1 cellular context compared by ENCODE assay signal in the genomic region with DNA sequence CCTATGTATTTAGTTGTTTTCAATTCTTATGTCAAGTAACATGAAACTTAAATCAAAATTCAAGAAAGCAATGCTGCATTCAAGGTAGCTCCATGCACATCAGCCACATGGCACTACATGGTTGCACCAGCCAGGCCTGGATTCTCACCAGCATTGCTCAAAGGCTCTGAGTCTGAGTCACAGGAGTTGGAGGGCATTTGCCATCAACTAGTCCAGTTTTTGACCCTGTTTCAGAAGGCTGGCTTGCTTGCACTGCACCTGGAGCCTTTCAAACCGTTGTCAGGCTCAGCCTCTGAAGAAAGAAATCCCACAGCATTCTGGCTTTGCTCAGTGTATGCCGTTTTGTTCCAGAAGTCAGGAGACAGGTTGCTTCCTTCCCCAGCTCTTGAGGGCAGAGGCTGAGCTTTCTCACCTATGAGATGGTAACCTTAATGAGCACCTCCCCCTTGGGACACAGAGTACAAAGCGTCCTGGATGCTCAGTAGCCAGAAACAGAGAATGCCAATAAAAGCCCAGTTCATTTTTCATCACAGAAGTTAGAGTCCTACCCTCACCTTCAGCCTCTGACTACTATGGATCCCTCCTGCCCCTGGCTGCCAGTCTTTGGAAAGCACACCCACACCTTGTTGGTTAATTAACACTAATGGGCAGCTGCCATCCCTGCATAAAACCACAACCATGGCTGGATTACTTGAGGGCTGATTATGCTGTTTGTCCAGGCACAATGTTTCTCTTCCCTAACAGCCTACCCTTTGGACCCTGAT.
TF ChIP-seq lines count a peak whose summit lies in the region.

No MANE protein-coding gene starts in this region.

TF ChIP-seq in WTC11, 78 proteins besides CTCF, POLR2A, EP300 and RAD21 (continued from another document):
- TF ChIP-seq, protein P1, sequence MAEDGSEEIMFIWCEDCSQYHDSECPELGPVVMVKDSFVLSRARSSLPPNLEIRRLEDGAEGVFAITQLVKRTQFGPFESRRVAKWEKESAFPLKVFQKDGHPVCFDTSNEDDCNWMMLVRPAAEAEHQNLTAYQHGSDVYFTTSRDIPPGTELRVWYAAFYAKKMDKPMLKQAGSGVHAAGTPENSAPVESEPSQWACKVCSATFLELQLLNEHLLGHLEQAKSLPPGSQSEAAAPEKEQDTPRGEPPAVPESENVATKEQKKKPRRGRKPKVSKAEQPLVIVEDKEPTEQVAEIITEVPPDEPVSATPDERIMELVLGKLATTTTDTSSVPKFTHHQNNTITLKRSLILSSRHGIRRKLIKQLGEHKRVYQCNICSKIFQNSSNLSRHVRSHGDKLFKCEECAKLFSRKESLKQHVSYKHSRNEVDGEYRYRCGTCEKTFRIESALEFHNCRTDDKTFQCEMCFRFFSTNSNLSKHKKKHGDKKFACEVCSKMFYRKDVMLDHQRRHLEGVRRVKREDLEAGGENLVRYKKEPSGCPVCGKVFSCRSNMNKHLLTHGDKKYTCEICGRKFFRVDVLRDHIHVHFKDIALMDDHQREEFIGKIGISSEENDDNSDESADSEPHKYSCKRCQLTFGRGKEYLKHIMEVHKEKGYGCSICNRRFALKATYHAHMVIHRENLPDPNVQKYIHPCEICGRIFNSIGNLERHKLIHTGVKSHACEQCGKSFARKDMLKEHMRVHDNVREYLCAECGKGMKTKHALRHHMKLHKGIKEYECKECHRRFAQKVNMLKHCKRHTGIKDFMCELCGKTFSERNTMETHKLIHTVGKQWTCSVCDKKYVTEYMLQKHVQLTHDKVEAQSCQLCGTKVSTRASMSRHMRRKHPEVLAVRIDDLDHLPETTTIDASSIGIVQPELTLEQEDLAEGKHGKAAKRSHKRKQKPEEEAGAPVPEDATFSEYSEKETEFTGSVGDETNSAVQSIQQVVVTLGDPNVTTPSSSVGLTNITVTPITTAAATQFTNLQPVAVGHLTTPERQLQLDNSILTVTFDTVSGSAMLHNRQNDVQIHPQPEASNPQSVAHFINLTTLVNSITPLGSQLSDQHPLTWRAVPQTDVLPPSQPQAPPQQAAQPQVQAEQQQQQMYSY (CRISPR knock-in tag; IDR thresholded peaks at IDR 0.05), result no peak
- TF ChIP-seq, protein P2, sequence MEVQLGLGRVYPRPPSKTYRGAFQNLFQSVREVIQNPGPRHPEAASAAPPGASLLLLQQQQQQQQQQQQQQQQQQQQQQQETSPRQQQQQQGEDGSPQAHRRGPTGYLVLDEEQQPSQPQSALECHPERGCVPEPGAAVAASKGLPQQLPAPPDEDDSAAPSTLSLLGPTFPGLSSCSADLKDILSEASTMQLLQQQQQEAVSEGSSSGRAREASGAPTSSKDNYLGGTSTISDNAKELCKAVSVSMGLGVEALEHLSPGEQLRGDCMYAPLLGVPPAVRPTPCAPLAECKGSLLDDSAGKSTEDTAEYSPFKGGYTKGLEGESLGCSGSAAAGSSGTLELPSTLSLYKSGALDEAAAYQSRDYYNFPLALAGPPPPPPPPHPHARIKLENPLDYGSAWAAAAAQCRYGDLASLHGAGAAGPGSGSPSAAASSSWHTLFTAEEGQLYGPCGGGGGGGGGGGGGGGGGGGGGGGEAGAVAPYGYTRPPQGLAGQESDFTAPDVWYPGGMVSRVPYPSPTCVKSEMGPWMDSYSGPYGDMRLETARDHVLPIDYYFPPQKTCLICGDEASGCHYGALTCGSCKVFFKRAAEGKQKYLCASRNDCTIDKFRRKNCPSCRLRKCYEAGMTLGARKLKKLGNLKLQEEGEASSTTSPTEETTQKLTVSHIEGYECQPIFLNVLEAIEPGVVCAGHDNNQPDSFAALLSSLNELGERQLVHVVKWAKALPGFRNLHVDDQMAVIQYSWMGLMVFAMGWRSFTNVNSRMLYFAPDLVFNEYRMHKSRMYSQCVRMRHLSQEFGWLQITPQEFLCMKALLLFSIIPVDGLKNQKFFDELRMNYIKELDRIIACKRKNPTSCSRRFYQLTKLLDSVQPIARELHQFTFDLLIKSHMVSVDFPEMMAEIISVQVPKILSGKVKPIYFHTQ (CRISPR knock-in tag; IDR thresholded peaks at IDR 0.05), result no peak
- TF ChIP-seq NFE2L1 (CRISPR knock-in tag; IDR thresholded peaks at IDR 0.05), result no peak
- no peak for TF ChIP-seq TEAD1 (CRISPR knock-in tag; IDR thresholded peaks at IDR 0.05)
- no peak for TF ChIP-seq NR1H2 (CRISPR knock-in tag; IDR thresholded peaks at IDR 0.05)
- TF ChIP-seq, protein P3, sequence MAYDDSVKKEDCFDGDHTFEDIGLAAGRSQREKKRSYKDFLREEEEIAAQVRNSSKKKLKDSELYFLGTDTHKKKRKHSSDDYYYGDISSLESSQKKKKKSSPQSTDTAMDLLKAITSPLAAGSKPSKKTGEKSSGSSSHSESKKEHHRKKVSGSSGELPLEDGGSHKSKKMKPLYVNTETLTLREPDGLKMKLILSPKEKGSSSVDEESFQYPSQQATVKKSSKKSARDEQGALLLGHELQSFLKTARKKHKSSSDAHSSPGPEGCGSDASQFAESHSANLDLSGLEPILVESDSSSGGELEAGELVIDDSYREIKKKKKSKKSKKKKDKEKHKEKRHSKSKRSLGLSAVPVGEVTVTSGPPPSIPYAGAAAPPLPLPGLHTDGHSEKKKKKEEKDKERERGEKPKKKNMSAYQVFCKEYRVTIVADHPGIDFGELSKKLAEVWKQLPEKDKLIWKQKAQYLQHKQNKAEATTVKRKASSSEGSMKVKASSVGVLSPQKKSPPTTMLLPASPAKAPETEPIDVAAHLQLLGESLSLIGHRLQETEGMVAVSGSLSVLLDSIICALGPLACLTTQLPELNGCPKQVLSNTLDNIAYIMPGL (CRISPR knock-in tag; IDR thresholded peaks at IDR 0.05), result no peak
- no peak for TF ChIP-seq FOXJ3 (CRISPR knock-in tag; IDR thresholded peaks at IDR 0.05; ENCODE audit: borderline replicate concordance)
- TF ChIP-seq TCF7 (CRISPR knock-in tag; IDR thresholded peaks at IDR 0.05; ENCODE audit: low read depth), result no peak
- no peak for TF ChIP-seq SP1 (CRISPR knock-in tag; conservative IDR thresholded peaks at IDR 0.05)
TF ChIP-seq in WTC11: peak in this region for 0.
